Comparison of ENCODE assay signal across 31 cellular contexts in genomic region chr6:155344341-155345006, GRCh38.
"Had no signal": no experiment of that assay in that cellular context is flagged by ENCODE, and none has a peak within 500 bp of the region (broad histone marks: within the 10 kb centered on the region; RNA-seq: fewer than 3 reads in every experiment).

No MANE protein-coding gene starts in this region.

- ATAC-seq: natural killer cell; psoas muscle; right cardiac atrium; sciatic nerve; stimulated activated memory B cell treated with anti-CD40 and anti-IgM and Interleukin-4, amounts not matched to agents 10 μg/mL and 1 μg/mL and 100 μg/mL, for 72 hours; stimulated activated naive CD8-positive, alpha-beta T cell treated with anti-CD3 and anti-CD28 coated beads, Interleukin-15, amount 100 ng/mL, for 72 hours; stimulated activated naive CD8-positive, alpha-beta T cell treated with anti-CD3 and anti-CD28 coated beads, Interleukin-15, Interleukin-2, amounts not matched to agents 100 U/mL and 50 U/mL, for 24 hours; upper lobe of right lung had no signal

- H3K4me3 Mint-ChIP-seq: natural killer cell; nephron; neural progenitor cell; stimulated activated memory B cell treated with anti-CD40 and anti-IgM and Interleukin-4, amounts not matched to agents 10 μg/mL and 1 μg/mL and 100 μg/mL, for 72 hours; stimulated activated naive CD8-positive, alpha-beta T cell treated with anti-CD3 and anti-CD28 coated beads, Interleukin-15, amount 100 ng/mL, for 72 hours; type B pancreatic cell had no signal

- H3K79me2 ChIP-seq: parathyroid adenoma had no signal

- H3K4me2 ChIP-seq: neural progenitor cell, smooth muscle cell had no signal

- H3K36me3 Mint-ChIP-seq: neural progenitor cell, type B pancreatic cell had no signal

- H3K9me3 Mint-ChIP-seq: type B pancreatic cell had no signal

- H3K27me3 Mint-ChIP-seq: progenitor cell of endocrine pancreas; stimulated activated memory B cell treated with anti-CD40 and anti-IgM and Interleukin-4, amounts not matched to agents 10 μg/mL and 1 μg/mL and 100 μg/mL, for 72 hours; stimulated activated naive CD8-positive, alpha-beta T cell treated with anti-CD3 and anti-CD28 coated beads, Interleukin-15, amount 100 ng/mL, for 72 hours; type B pancreatic cell had no signal

- H3K36me3 ChIP-seq: neural progenitor cell, ovary, spleen, suprapubic skin, tibial artery, transverse colon, upper lobe of right lung, uterus had no signal

- H3K27me3 ChIP-seq: neural progenitor cell, ovary, spleen, suprapubic skin, testis, tibial artery, transverse colon, upper lobe of right lung, uterus had no signal

- H3K4me3 ChIP-seq: neural progenitor cell, ovary, psoas muscle, skin epidermis, smooth muscle cell, spleen, suprapubic skin, testis, tibial artery, transverse colon, upper lobe of right lung, uterus had no signal

- H3K9me3 ChIP-seq: ovary, suprapubic skin, testis, upper lobe of right lung had no signal

- H3K9ac ChIP-seq: neural progenitor cell, parathyroid adenoma had no signal

- H3K4me1 Mint-ChIP-seq: nephron, neural progenitor cell had no signal

- H3K4me1 ChIP-seq: neural progenitor cell, parathyroid adenoma, psoas muscle, spleen, suprapubic skin, testis, tibial artery, transverse colon, upper lobe of right lung, uterus had no signal

- H3K27ac ChIP-seq: neural progenitor cell, ovary, parathyroid adenoma, psoas muscle, skin epidermis, spleen, suprapubic skin, testis, tibial artery, transverse colon, upper lobe of right lung, uterus had no signal

- H2AFZ ChIP-seq: neural progenitor cell, parathyroid adenoma had no signal

- DNase-seq: natural killer cell; occipital lobe; ovary; posterior cingulate gyrus; psoas muscle; right cardiac atrium; spleen; stimulated activated CD4-positive, alpha-beta T cell treated with anti-CD3 and anti-CD28 coated beads, Interleukin-12 subunit alpha, Interleukin-12 subunit beta, amount 100 ng/mL, for 4 hours; stimulated activated CD4-positive, alpha-beta T cell treated with anti-CD3 and anti-CD28 coated beads, Interleukin-1b, Interleukin-23, amount 100 ng/mL, for 48 hours; stimulated activated CD4-positive, alpha-beta T cell treated with anti-CD3 and anti-CD28 coated beads, Interleukin-4, amount 100 ng/mL, for 1 hour; stimulated activated CD4-positive, alpha-beta T cell treated with anti-CD3 and anti-CD28 coated beads, Interleukin-4, amount 100 ng/mL, for 4 hours; stimulated activated CD8-positive, alpha-beta memory T cell treated with anti-CD3 and anti-CD28 coated beads, Interleukin-4, amount 100 ng/mL, for 48 hours; stimulated activated naive CD4-positive, alpha-beta T cell; stimulated activated naive CD8-positive, alpha-beta T cell treated with anti-CD3 and anti-CD28 coated beads, Interleukin-15, amount 100 ng/mL, for 72 hours; stimulated activated naive CD8-positive, alpha-beta T cell treated with anti-CD3 and anti-CD28 coated beads, Interleukin-15, Interleukin-2, amounts not matched to agents 100 U/mL and 50 U/mL, for 24 hours; substantia nigra; testis; tibial artery; transverse colon; upper lobe of right lung; uterus had no signal

- H3K27ac Mint-ChIP-seq: natural killer cell; nephron; neural progenitor cell; progenitor cell of endocrine pancreas; stimulated activated memory B cell treated with anti-CD40 and anti-IgM and Interleukin-4, amounts not matched to agents 10 μg/mL and 1 μg/mL and 100 μg/mL, for 72 hours; stimulated activated naive CD8-positive, alpha-beta T cell treated with anti-CD3 and anti-CD28 coated beads, Interleukin-15, amount 100 ng/mL, for 72 hours; type B pancreatic cell had no signal
